Comparison of ENCODE assay signal across 8 cellular contexts in genomic region chr2:200962821-200963128, GRCh38. TPM values are rescaled to one million over a fixed set of nuclear protein-coding genes. Genes with fewer than 3 reads are reported as not detected.
DNase-seq lines count a peak whose midpoint lies in the region; ATAC-seq and TF ChIP-seq lines count a peak whose summit lies in the region.

No MANE protein-coding gene starts in this region.

- H3K9ac ChIP-seq in skeletal muscle tissue (ENCODE audit: low read depth in 1 of 3, low read length in 3 of 3), result peak overlapping the region; percentile 87 to 93 (median 87)

- ATAC-seq in activated CD8-positive, alpha-beta memory T cell treated with anti-CD3 and anti-CD28 coated beads, Interleukin-2, amount 10 ng/mL, durations not matched to agents 7 days and 5 days, result peak; percentile 16
- ATAC-seq in HG02973 (IDR thresholded peaks at IDR 0.05; ENCODE audit: unreplicated experiment) (peak; percentile 10), WTC11 (peak; percentile 4)

- H3K4me1 ChIP-seq in left ventricle myocardium inferior (peaks cover 74% of the 10 kb centered on the region), skeletal muscle tissue (ENCODE audit: control insufficient read depth in 3 of 3, insufficient read depth in 3 of 3, low read length in 3 of 3) (peaks cover 15 to 24% (median 18%) of the 10 kb centered on the region in 3 donors)

- CTCF ChIA-PET in activated CD8-positive, alpha-beta memory T cell treated with anti-CD3 and anti-CD28 coated beads, Interleukin-2, amount 10 ng/mL, durations not matched to agents 7 days and 5 days (lab: Charles Lee), result interaction anchor here (0.6 to 5.8 kb wide), 27 partner anchors 7 to 270 kb away, joined by 3 to 73 read pairs (median 5); partner anchors contain the start of genes CASP10, CFLAR, HYCC2 and NDUFB3
- CTCF ChIA-PET in WTC11 (lab: Charles Lee), result interaction anchor here (0.8 to 3.3 kb wide), 11 partner anchors 9 to 270 kb away, joined by 3 to 42 read pairs (median 6); partner anchors contain the start of genes HYCC2 and NIF3L1

- H3K27ac ChIP-seq in left ventricle myocardium inferior (replicated peaks) (peak overlapping the region; percentile 95), skeletal muscle tissue (ENCODE audit: low read depth, low read length) (peak overlapping the region; percentile 73)

- H3K36me3 ChIP-seq in left ventricle myocardium inferior (peaks cover 8% of the 10 kb centered on the region), skeletal muscle tissue (ENCODE audit: control insufficient read depth in 3 of 3, insufficient read depth in 3 of 3, low read length in 3 of 3) (peaks cover 0 to 10% (median 2%) of the 10 kb centered on the region in 3 donors)

- H3K27ac Mint-ChIP-seq in activated CD8-positive, alpha-beta memory T cell treated with anti-CD3 and anti-CD28 coated beads, Interleukin-2, amount 10 ng/mL, durations not matched to agents 7 days and 5 days, result peak overlapping the region; percentile 96
- peak overlapping the region; percentile 98 for H3K27ac Mint-ChIP-seq in WTC11

- H3K4me3 ChIP-seq in left ventricle myocardium inferior (peak overlapping the region; percentile 89), skeletal muscle tissue (ENCODE audit: low read length in 3 of 3) (peak overlapping the region; percentile 96 to 99 (median 98))

- intact Hi-C loops in left ventricle myocardium inferior (cut with micrococcal nuclease), result no loop called here

- H3K4me1 Mint-ChIP-seq in activated CD8-positive, alpha-beta memory T cell treated with anti-CD3 and anti-CD28 coated beads, Interleukin-2, amount 10 ng/mL, durations not matched to agents 7 days and 5 days, result peaks cover 64% of the 10 kb centered on the region
- H3K4me1 Mint-ChIP-seq in WTC11, result peaks cover 30% of the 10 kb centered on the region

- DNase-seq in activated CD8-positive, alpha-beta memory T cell treated with anti-CD3 and anti-CD28 coated beads, Interleukin-2, amount 10 ng/mL, durations not matched to agents 7 days and 5 days, result no peak
- DNase-seq in activated CD8-positive, alpha-beta memory T cell treated with anti-CD3 and anti-CD28 coated beads, Interleukin-2, amount 50 U/mL, for 4 hours, result no peak
- DNase-seq in WTC11 (ENCODE audit: low spot score), result no peak
- DNase-seq in left ventricle myocardium inferior, result no peak
- no peak for DNase-seq in foreskin melanocyte
- DNase-seq in superior temporal gyrus (ENCODE audit: extremely low spot score), result no peak

- TF ChIP-seq CTCF in WTC11 (IDR thresholded peaks at IDR 0.05) (no peak), left ventricle myocardium inferior (IDR thresholded peaks at IDR 0.05; ENCODE audit: borderline replicate concordance) (no peak)

- peak overlapping the region; percentile 92 for H3K4me3 Mint-ChIP-seq in activated CD8-positive, alpha-beta memory T cell treated with anti-CD3 and anti-CD28 coated beads, Interleukin-2, amount 10 ng/mL, durations not matched to agents 7 days and 5 days
- H3K4me3 Mint-ChIP-seq in WTC11, result peak overlapping the region; percentile 98

- POLR2A ChIA-PET in WTC11 (lab: Charles Lee), result interaction anchor here (0.6 to 1.8 kb wide), 7 partner anchors 34 to 196 kb away, joined by 3 to 5 read pairs (median 3); partner anchors contain the start of genes CFLAR and CLK1

- H3K9me3 Mint-ChIP-seq in activated CD8-positive, alpha-beta memory T cell treated with anti-CD3 and anti-CD28 coated beads, Interleukin-2, amount 10 ng/mL, durations not matched to agents 7 days and 5 days (ENCODE audit: low read depth), result no peaks in the 10 kb centered on the region
- H3K9me3 Mint-ChIP-seq in WTC11, result no peaks in the 10 kb centered on the region

- peaks cover 22% of the 10 kb centered on the region for H3K36me3 Mint-ChIP-seq in activated CD8-positive, alpha-beta memory T cell treated with anti-CD3 and anti-CD28 coated beads, Interleukin-2, amount 10 ng/mL, durations not matched to agents 7 days and 5 days
- peaks cover 12% of the 10 kb centered on the region for H3K36me3 Mint-ChIP-seq in WTC11

- no peaks in the 10 kb centered on the region for H3K9me3 ChIP-seq in left ventricle myocardium inferior (replicated peaks)
- H3K9me3 ChIP-seq in skeletal muscle tissue (ENCODE audit: control insufficient read depth in 3 of 3, low read length in 3 of 3), result no peaks in the 10 kb centered on the region

- H3K27me3 ChIP-seq in left ventricle myocardium inferior (ENCODE audit: low read depth) (no peaks in the 10 kb centered on the region), skeletal muscle tissue (ENCODE audit: control insufficient read depth in 3 of 3, insufficient read depth in 3 of 3, low read length in 3 of 3) (no peaks in the 10 kb centered on the region)

- no peaks in the 10 kb centered on the region for H3K27me3 Mint-ChIP-seq in activated CD8-positive, alpha-beta memory T cell treated with anti-CD3 and anti-CD28 coated beads, Interleukin-2, amount 10 ng/mL, durations not matched to agents 7 days and 5 days
- no peaks in the 10 kb centered on the region for H3K27me3 Mint-ChIP-seq in WTC11 (ENCODE audit: low read depth)

TF ChIP-seq in WTC11, 78 proteins besides CTCF, POLR2A, EP300 and RAD21:
- 0 out of 2 replicates have a peak, but pooled peaks have one; percentile 3 for TF ChIP-seq GABPB1 (CRISPR knock-in tag; IDR thresholded peaks at IDR 0.05)
- no peak for TF ChIP-seq JUN (CRISPR knock-in tag; IDR thresholded peaks at IDR 0.05)
- no peak for TF ChIP-seq ZMAT4 (CRISPR knock-in tag; IDR thresholded peaks at IDR 0.05)

RNA-seq across cellular contexts. Expression of gene ORC2, which starts 0.7 kb away (rescaled TPM):
- total RNA-seq in activated CD8-positive, alpha-beta memory T cell treated with anti-CD3 and anti-CD28 coated beads, Interleukin-2, amount 10 ng/mL, durations not matched to agents 7 days and 5 days, result 10 to 100 TPM; 54.8 to 57.8 TPM
- total RNA-seq in WTC11 (2021) (54.9 to 57.9 TPM (median 56.0 TPM) in 3 replicates), left ventricle myocardium inferior (24.5 TPM), skeletal muscle tissue (17.2 TPM)
